Comparison of ENCODE assay signal across 19 cellular contexts in genomic region chr4:1512081-1512737, GRCh38.
DNase-seq lines count a peak whose midpoint lies in the region; ATAC-seq and TF ChIP-seq lines count a peak whose summit lies in the region.
"Had no signal": no experiment of that assay in that cellular context is flagged by ENCODE, and none has a peak within 500 bp of the region (broad histone marks: within the 10 kb centered on the region; RNA-seq: fewer than 3 reads in every experiment).

No MANE protein-coding gene starts in this region.

- H3K27me3 Mint-ChIP-seq in activated naive CD4-positive, alpha-beta T cell treated with anti-CD3 and anti-CD28 coated beads, Interleukin-2, amount 50 U/mL, for 24 hours, result no peaks in the 10 kb centered on the region

- intact Hi-C loops in esophagus squamous epithelium (cut with DNase I) (no loop called here), sciatic nerve (cut with DNase I) (no loop called here)

- TF ChIP-seq POLR2A in esophagus squamous epithelium (IDR thresholded peaks at IDR 0.05), result no peak

- H3K27ac ChIP-seq in esophagus squamous epithelium, result peak overlapping the region in 3 of 4 donors; percentile 21 to 49 (median 44)
- H3K27ac ChIP-seq: neutrophil, prostate gland, WERI-Rb-1 had no signal

- no peaks in the 10 kb centered on the region for H3K9me3 ChIP-seq in MG63
- H3K9me3 ChIP-seq in esophagus squamous epithelium, result no peaks in the 10 kb centered on the region
- H3K9me3 ChIP-seq: BE2C, gastrocnemius medialis, neutrophil, prostate gland had no signal

- peak; percentile 7 for ATAC-seq in sciatic nerve
- ATAC-seq in activated CD4-positive, CD25-positive, alpha-beta regulatory T cell treated with anti-CD3 and anti-CD28 coated beads, Interleukin-2, amount 50 U/mL, for 24 hours, result no peak
- ATAC-seq in left lobe of liver, result no peak

- 83% methylated on average over 13 to 14 of the region's 28 CpGs for WGBS in esophagus squamous epithelium, 2 donors

- peak overlapping the region; percentile 45 for H3K4me3 Mint-ChIP-seq in activated naive CD4-positive, alpha-beta T cell treated with anti-CD3 and anti-CD28 coated beads, Interleukin-2, amount 50 U/mL, for 24 hours

- H3K9me3 Mint-ChIP-seq in activated naive CD4-positive, alpha-beta T cell treated with anti-CD3 and anti-CD28 coated beads, Interleukin-2, amount 50 U/mL, for 24 hours, result no peaks in the 10 kb centered on the region
- H3K9me3 Mint-ChIP-seq: activated naive CD8-positive, alpha-beta T cell treated with anti-CD3 and anti-CD28 coated beads, Interleukin-2, amount 50 U/mL, for 24 hours had no signal

- no peak for DNase-seq in activated naive CD4-positive, alpha-beta T cell (lab: John Stamatoyannopoulos, UW)
- DNase-seq in MG63 (peak; percentile 15), esophagus squamous epithelium (lab: John Stamatoyannopoulos, UW) (no peak), sciatic nerve (ENCODE audit: low spot score) (no peak), left lobe of liver (ENCODE audit: low spot score) (no peak), C1 segment of cervical spinal cord (lab: John Stamatoyannopoulos, UW) (no peak)
- DNase-seq: activated CD8-positive, alpha-beta memory T cell treated with anti-CD3 and anti-CD28 coated beads, Interleukin-2, amount 50 U/mL, for 48 hours; COR-L47; DMS79 treated with DMSO at 0.1 percent for 48 hours; NCI-H1105 treated with DMSO at 0.1 percent for 48 hours; NCI-H2029 treated with DMSO at 0.1 percent for 48 hours had no signal

- H3K27me3 ChIP-seq in MG63 (no peaks in the 10 kb centered on the region), esophagus squamous epithelium (peaks cover 0 to 80% (median 3%) of the 10 kb centered on the region in 4 donors)

- no peaks in the 10 kb centered on the region for H3K4me1 Mint-ChIP-seq in activated naive CD4-positive, alpha-beta T cell treated with anti-CD3 and anti-CD28 coated beads, Interleukin-2, amount 50 U/mL, for 24 hours
- H3K4me1 Mint-ChIP-seq: activated naive CD8-positive, alpha-beta T cell treated with anti-CD3 and anti-CD28 coated beads, Interleukin-2, amount 50 U/mL, for 24 hours had no signal

- no peak for TF ChIP-seq CTCF in esophagus squamous epithelium (IDR thresholded peaks at IDR 0.05)

- no peak overlapping the region for H3K27ac Mint-ChIP-seq in activated naive CD4-positive, alpha-beta T cell treated with anti-CD3 and anti-CD28 coated beads, Interleukin-2, amount 50 U/mL, for 24 hours

- H3K36me3 Mint-ChIP-seq in activated naive CD4-positive, alpha-beta T cell treated with anti-CD3 and anti-CD28 coated beads, Interleukin-2, amount 50 U/mL, for 24 hours, result no peaks in the 10 kb centered on the region

- H3K4me3 ChIP-seq in MG63 (peak overlapping the region; percentile 60), esophagus squamous epithelium (peak overlapping the region in 3 of 4 donors; percentile 28 to 53 (median 41))

- peaks cover 0 to 13% (median 9%) of the 10 kb centered on the region in 3 donors for H3K4me1 ChIP-seq in esophagus squamous epithelium
- H3K4me1 ChIP-seq: BE2C, gastrocnemius medialis, prostate gland had no signal

- H3K36me3 ChIP-seq in MG63 (no peaks in the 10 kb centered on the region), esophagus squamous epithelium (no peaks in the 10 kb centered on the region)
- H3K36me3 ChIP-seq: BE2C, gastrocnemius medialis, neutrophil, prostate gland, WERI-Rb-1 had no signal
